Comparison of ENCODE assay signal across 27 cellular contexts in the genomic region with DNA sequence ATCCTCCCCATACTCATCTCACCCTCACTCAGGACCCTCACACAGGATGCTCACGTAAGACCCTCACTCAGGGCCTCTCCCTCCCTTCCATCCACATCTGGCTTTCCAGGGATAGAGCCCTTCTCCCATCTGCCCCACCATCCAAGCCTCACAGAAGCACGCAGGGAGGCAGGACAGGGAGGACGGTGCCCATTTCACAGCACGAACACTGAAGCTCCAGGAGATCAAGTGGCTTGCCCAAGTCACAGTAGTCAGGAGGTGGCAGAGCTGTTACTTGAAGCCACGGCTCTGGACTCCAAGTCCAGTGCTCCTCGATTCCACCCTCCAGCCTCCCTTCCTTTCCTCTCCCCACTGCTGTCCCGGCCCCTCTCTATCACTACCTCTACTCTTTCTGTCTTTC.
"Had no signal": no experiment of that assay in that cellular context is flagged by ENCODE, and none has a peak within 500 bp of the region (broad histone marks: within the 10 kb centered on the region; RNA-seq: fewer than 3 reads in every experiment).

No MANE protein-coding gene starts in this region.

- ATAC-seq: naive thymus-derived CD4-positive, alpha-beta T cell; natural killer cell; pancreas; psoas muscle; right cardiac atrium; stimulated activated memory B cell treated with anti-CD40 and anti-IgM and Interleukin-4, amounts not matched to agents 10 μg/mL and 1 μg/mL and 100 μg/mL, for 72 hours had no signal

- H3K27me3 ChIP-seq: pancreas, spleen, suprapubic skin, thyroid gland, tibial nerve, upper lobe of left lung, vagina had no signal

- H3K4me1 ChIP-seq: pancreas, psoas muscle, spleen, suprapubic skin, thyroid gland, tibial nerve, upper lobe of left lung, vagina had no signal

- DNase-seq: naive thymus-derived CD4-positive, alpha-beta T cell; natural killer cell; occipital lobe; psoas muscle; spleen; stimulated activated CD4-positive, alpha-beta T cell treated with anti-CD3 and anti-CD28 coated beads, Interleukin-12 subunit alpha, Interleukin-12 subunit beta, amount 100 ng/mL, for 4 hours; stimulated activated CD4-positive, alpha-beta T cell treated with anti-CD3 and anti-CD28 coated beads, Interleukin-1b, Interleukin-23, amount 100 ng/mL, for 48 hours; stimulated activated CD4-positive, alpha-beta T cell treated with anti-CD3 and anti-CD28 coated beads, Interleukin-4, amount 100 ng/mL, for 1 hour; stimulated activated CD4-positive, alpha-beta T cell treated with anti-CD3 and anti-CD28 coated beads, Interleukin-4, amount 100 ng/mL, for 4 hours; stimulated activated CD8-positive, alpha-beta memory T cell treated with anti-CD3 and anti-CD28 coated beads, Interleukin-4, amount 100 ng/mL, for 48 hours; stimulated activated naive CD4-positive, alpha-beta T cell; stimulated activated naive CD8-positive, alpha-beta T cell treated with anti-CD3 and anti-CD28 coated beads, Interleukin-15, amount 100 ng/mL, for 72 hours; stimulated activated naive CD8-positive, alpha-beta T cell treated with anti-CD3 and anti-CD28 coated beads, Interleukin-15, Interleukin-2, amounts not matched to agents 100 U/mL and 50 U/mL, for 24 hours; substantia nigra; thyroid gland; trophoblast cell had no signal

- H3K27ac ChIP-seq: pancreas, psoas muscle, spleen, suprapubic skin, thoracic aorta, thyroid gland, tibial nerve, upper lobe of left lung, vagina had no signal

- H3K9me3 ChIP-seq: pancreas, psoas muscle, spleen, suprapubic skin, thoracic aorta, thyroid gland, tibial nerve, upper lobe of left lung, vagina had no signal

- FAIRE-seq: pancreas, urothelium cell line had no signal

- H3K4me2 ChIP-seq: smooth muscle cell had no signal

- H3K36me3 ChIP-seq: pancreas, spleen, thoracic aorta, thyroid gland, upper lobe of left lung had no signal

- H3K4me3 ChIP-seq: pancreas, psoas muscle, skin epidermis, smooth muscle cell, spleen, suprapubic skin, thoracic aorta, thyroid gland, tibial nerve, upper lobe of left lung, vagina had no signal
